ENCODE assay signal across 8 cellular contexts in the genomic region with DNA sequence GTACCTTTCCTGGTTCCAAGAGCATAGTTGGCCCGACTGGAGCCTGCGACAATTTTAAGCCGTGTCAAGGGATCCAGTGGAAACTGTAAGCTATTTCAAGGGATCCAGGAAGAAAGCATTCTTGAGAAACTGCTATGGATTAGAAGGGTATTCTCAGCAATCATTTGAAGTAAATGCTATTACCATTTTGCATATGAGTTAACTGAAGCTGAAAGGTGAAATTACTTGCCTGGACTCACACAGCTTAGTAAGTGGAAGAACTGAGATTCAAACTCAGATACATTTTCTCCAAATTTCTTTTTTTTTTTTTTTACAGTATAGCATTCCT. TPM values are rescaled to one million over a fixed set of nuclear protein-coding genes. Genes with fewer than 3 reads are reported as not detected.
DNase-seq lines count a peak whose midpoint lies in the region; ATAC-seq and TF ChIP-seq lines count a peak whose summit lies in the region.

No MANE protein-coding gene starts in this region.

- TF ChIP-seq POLR2A in Peyer's patch (IDR thresholded peaks at IDR 0.05) (no peak), sigmoid colon (IDR thresholded peaks at IDR 0.05) (no peak)

- peaks cover 0 to 15% (median 4%) of the 10 kb centered on the region in 4 donors for H3K4me1 ChIP-seq in Peyer's patch
- H3K4me1 ChIP-seq in sigmoid colon = peaks cover 0 to 18% (median 13%) of the 10 kb centered on the region in 4 donors

- intact Hi-C loops in sigmoid colon (cut with DNase I) = loop anchor here (10.0 kb wide), 1 partner anchor 313 kb away; no protein-coding TSS in a partner anchor
- intact Hi-C loops in posterior cingulate gyrus (cut with DNase I) = no loop called here

- 2 to 6% methylated on average over 3 of the region's 3 CpGs for WGBS in sigmoid colon, 2 donors

- H3K27me3 ChIP-seq in Peyer's patch (no peaks in the 10 kb centered on the region), sigmoid colon (no peaks in the 10 kb centered on the region)

- peak overlapping the region; percentile 63 to 82 (median 78) for H3K27ac ChIP-seq in Peyer's patch
- peak overlapping the region; percentile 77 to 89 (median 84) for H3K27ac ChIP-seq in sigmoid colon

- H3K9me3 ChIP-seq in Peyer's patch (no peaks in the 10 kb centered on the region), sigmoid colon (no peaks in the 10 kb centered on the region)

- TF ChIP-seq EP300 in sigmoid colon (IDR thresholded peaks at IDR 0.05) = no peak

- H3K4me3 ChIP-seq in Peyer's patch = peak overlapping the region; percentile 46 to 73 (median 64)
- H3K4me3 ChIP-seq in fibroblast of mammary gland (ENCODE audit: control insufficient read depth, low read depth, low read length) = peak overlapping the region; percentile 91
- peak overlapping the region; percentile 63 to 82 (median 72) for H3K4me3 ChIP-seq in sigmoid colon

- no peaks in the 10 kb centered on the region for H3K36me3 ChIP-seq in Peyer's patch
- H3K36me3 ChIP-seq in sigmoid colon = no peaks in the 10 kb centered on the region

- ATAC-seq in GM21367 (IDR thresholded peaks at IDR 0.05; ENCODE audit: unreplicated experiment) = peak; percentile 10
- ATAC-seq in GM21619 (IDR thresholded peaks at IDR 0.05; ENCODE audit: unreplicated experiment) = no peak

- DNase-seq in Peyer's patch (no peak), fibroblast of mammary gland (ENCODE audit: low read depth) (no peak), sigmoid colon (no peak), posterior cingulate gyrus (no peak), NCI-H1694 treated with DMSO at 0.1 percent for 48 hours (lab: John Stamatoyannopoulos, UW) (no peak), anterior cingulate cortex (lab: John Stamatoyannopoulos, UW) (no peak)

- TF ChIP-seq CTCF in Peyer's patch (IDR thresholded peaks at IDR 0.05) (no peak), fibroblast of mammary gland (conservative IDR thresholded peaks at IDR 0.05; ENCODE audit: control insufficient read depth, insufficient read depth, low read depth, low read length) (no peak), sigmoid colon (IDR thresholded peaks at IDR 0.05) (no peak)

RNA-seq across cellular contexts. Expression of gene ZNF684, which starts 0.6 kb away (rescaled TPM):
- total RNA-seq in Peyer's patch = 10 to 100 TPM in 1 of 4 donors, 1 to 10 TPM in 3; 2.3 to 46.2 (median 4.4) TPM
- 1 to 10 TPM; 2.2 to 6.1 (median 3.7) TPM for total RNA-seq in sigmoid colon
- polyA plus RNA-seq in sigmoid colon = 1 to 10 TPM; 3.0 to 5.4 (median 4.9) TPM

RNA-seq across cellular contexts. Expression of gene EXO5, which starts 23.5 kb away (rescaled TPM):
- total RNA-seq in Peyer's patch (10 to 100 TPM in 1 of 4 donors, 1 to 10 TPM in 3; 6.3 to 10.7 (median 8.1) TPM), sigmoid colon (1 to 10 TPM; 5.4 to 8.6 (median 7.7) TPM)
- polyA plus RNA-seq in sigmoid colon = 1 to 10 TPM; 1.2 to 6.9 (median 6.5) TPM

RNA-seq across cellular contexts. Expression of gene ZFP69, which starts 54.9 kb away (rescaled TPM):
- 1 to 10 TPM; 1.2 to 8.3 (median 2.7) TPM for total RNA-seq in Peyer's patch
- total RNA-seq in sigmoid colon = 1 to 10 TPM; 2.3 to 7.2 (median 3.7) TPM
- 1 to 10 TPM in 2 of 3 donors, under 1 TPM in 1; 0.92 to 2.5 (median 1.8) TPM for polyA plus RNA-seq in sigmoid colon
